Comparison of ENCODE assay signal across 8 cellular contexts in genomic region chr18:38087538-38087937, GRCh38.
"Had no signal": no experiment of that assay in that cellular context is flagged by ENCODE, and none has a peak within 500 bp of the region (broad histone marks: within the 10 kb centered on the region; RNA-seq: fewer than 3 reads in every experiment).

No MANE protein-coding gene starts in this region.

- H3K4me3 ChIP-seq: GM23248, GM23338, HAP-1 had no signal

- H2AFZ ChIP-seq: GM23248, GM23338 had no signal

- H3K9me3 ChIP-seq: HAP-1 had no signal

- H3K27ac ChIP-seq: GM23248 had no signal

- DNase-seq: GM23248, GOT3, H7, H9, HCEC 1CT, HFFc6 had no signal

- H3K9ac ChIP-seq: GM23248 had no signal

- H3K36me3 ChIP-seq: HAP-1 had no signal

- H3K4me2 ChIP-seq: GM23338 had no signal
